In the genomic region with DNA sequence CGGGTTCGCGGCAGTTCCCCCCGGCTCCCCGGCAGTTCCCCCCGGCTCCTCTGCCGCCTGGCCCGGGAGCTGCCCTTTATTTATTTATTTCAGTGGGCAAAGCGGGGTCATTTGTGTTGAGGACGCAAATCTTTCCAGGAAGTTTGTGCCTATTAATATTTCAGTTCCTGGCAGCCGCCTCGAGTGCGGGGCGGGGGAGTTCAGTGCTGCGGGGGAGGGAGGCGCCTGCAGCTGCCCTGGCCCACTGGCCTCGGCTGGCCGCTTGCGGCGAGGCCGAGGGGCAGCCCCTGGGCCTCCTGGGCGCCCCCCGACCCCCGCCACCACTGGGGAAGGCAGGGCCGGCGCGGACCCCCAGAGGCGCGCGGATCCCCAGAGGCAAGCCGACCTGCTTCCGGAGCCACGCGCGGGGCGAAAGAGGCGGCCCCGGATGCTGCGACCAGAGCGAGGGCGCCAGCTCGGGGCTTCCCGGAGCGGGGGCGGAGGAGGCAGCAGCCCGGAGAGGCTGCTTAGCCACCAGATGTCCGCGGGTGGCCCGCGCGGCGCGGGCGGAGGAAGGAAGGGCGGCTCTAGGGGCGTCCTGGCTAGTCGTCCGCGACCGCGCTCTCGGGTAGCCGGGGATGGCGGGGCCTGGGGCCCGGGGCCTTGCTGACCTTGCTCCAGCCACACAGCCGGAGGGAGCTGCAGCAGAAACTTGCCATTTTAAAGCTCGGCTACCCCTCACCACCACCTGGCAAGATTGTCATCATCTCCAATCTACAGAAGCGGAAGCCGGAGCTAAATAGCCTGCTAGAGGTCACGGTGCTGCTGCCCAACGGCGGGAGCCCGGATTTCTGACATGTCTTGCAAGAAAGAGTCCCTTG, we compare ENCODE assay signal across 1 cellular context.
TF ChIP-seq lines count a peak whose summit lies in the region.

No MANE protein-coding gene starts in this region.

TF ChIP-seq in K562, 482 proteins besides CTCF, POLR2A, EP300 and RAD21 (continued from another document):
- TF ChIP-seq, protein P1, sequence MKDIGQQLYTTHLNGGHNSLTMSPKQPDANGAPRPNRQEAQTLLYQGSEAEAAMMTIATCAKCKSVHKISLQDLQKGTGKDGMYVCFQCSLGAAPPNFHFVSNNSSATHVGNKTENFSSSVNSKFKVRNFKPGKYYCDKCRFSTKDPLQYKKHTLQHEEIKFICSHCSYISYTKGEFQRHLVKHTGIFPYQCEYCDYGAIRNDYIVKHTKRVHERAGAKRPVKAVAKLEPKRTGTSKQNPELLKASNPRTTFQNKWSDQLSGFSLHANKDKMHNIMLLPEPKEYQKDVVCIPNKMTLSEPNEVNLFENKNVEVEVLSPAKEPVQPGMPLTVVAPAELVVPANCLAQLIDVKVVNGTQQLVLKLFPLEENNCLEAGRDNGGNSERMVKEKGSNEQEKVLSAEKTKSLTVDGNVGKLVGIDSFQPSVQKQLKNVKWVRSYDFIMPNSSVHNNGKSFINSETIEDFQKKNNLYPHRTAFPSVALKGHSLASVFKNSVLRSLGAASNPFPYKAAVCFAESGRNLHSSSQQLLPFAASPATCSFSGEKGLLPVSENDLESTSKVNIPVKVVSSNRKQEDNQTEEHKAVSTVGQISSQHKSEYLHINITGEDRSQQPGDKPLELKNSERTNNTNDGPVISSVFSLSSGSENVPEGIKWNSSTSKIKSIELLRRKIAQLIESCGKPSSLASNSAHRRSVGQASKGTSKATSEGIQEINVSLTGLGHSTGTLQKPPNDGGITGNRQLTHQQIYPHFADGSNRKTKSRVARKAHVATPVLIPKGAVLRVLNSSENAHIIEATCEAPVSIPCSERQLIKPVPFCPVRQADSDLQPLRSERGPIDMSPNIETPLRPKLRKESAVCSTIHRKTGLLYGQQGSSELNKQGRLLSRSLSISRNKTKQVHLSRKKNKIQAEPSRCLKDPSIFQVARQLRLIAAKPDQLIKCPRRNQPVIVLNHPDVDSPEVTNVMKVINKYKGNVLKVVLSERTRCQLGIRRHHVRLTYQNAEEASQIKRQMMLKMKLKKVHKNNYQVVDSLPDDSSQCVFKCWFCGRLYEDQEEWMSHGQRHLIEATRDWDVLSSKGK (CRISPR knock-in tag; IDR thresholded peaks at IDR 0.05), result no peak
- no peak for TF ChIP-seq POLR2AphosphoS2 (IDR thresholded peaks at IDR 0.05; ENCODE audit: low read length)
- no peak for TF ChIP-seq MAFK (IDR thresholded peaks at IDR 0.05; ENCODE audit: low read length)
- TF ChIP-seq ILF3 (IDR thresholded peaks at IDR 0.05; ENCODE audit: borderline replicate concordance), result no peak
